Comparison of ENCODE assay signal across 32 cellular contexts in genomic region chr15:64586974-64587373, GRCh38.
A peak's percentile ranks its signal among the peaks of the same experiment; 100 is the strongest.
DNase-seq lines count a peak whose midpoint lies in the region; ATAC-seq and TF ChIP-seq lines count a peak whose summit lies in the region.
"Had no signal": no experiment of that assay in that cellular context is flagged by ENCODE, and none has a peak within 500 bp of the region (broad histone marks: within the 10 kb centered on the region; RNA-seq: fewer than 3 reads in every experiment).

No MANE protein-coding gene starts in this region.

- H3K27me3 Mint-ChIP-seq in activated naive CD4-positive, alpha-beta T cell treated with anti-CD3 and anti-CD28 coated beads, Interleukin-2, amount 50 U/mL, for 24 hours: no peaks in the 10 kb centered on the region
- H3K27me3 Mint-ChIP-seq in effector memory CD8-positive, alpha-beta T cell: no peaks in the 10 kb centered on the region
- no peaks in the 10 kb centered on the region for H3K27me3 Mint-ChIP-seq in progenitor cell of endocrine pancreas
- H3K27me3 Mint-ChIP-seq: CD8-positive, alpha-beta memory T cell; central memory CD8-positive, alpha-beta T cell had no signal

- no peak overlapping the region for H3K27ac ChIP-seq in HEK293 (ENCODE audit: extremely low read depth, low read depth, low read length)
- H3K27ac ChIP-seq: A549, gastroesophageal sphincter, HL-60, ovary, skin epidermis, thoracic aorta had no signal

- CTCF ChIA-PET in HEK293 (lab: Yijun Ruan, JAX): interaction anchor here (1.1 kb wide), 1 partner anchor 66 kb away, joined by 3 read pairs; no protein-coding TSS in a partner anchor

- no peaks in the 10 kb centered on the region; a peak in 1 of 3 replicates for H3K36me3 ChIP-seq in HEK293 (ENCODE audit: control insufficient read depth in 2 of 2, insufficient read depth in 1 of 2, low read length in 2 of 2)
- H3K36me3 ChIP-seq: gastroesophageal sphincter, ovary, thoracic aorta had no signal

- H3K4me1 Mint-ChIP-seq in activated naive CD4-positive, alpha-beta T cell treated with anti-CD3 and anti-CD28 coated beads, Interleukin-2, amount 50 U/mL, for 24 hours: peaks cover 62% of the 10 kb centered on the region
- peaks cover 17 to 42% of the 10 kb centered on the region in 2 donors for H3K4me1 Mint-ChIP-seq in effector memory CD8-positive, alpha-beta T cell (ENCODE audit: low read depth in 2 of 2)
- H3K4me1 Mint-ChIP-seq in progenitor cell of endocrine pancreas (ENCODE audit: low read depth): peaks cover 25% of the 10 kb centered on the region

- H3K4me3 Mint-ChIP-seq in activated naive CD4-positive, alpha-beta T cell treated with anti-CD3 and anti-CD28 coated beads, Interleukin-2, amount 50 U/mL, for 24 hours: peak overlapping the region; percentile 17
- H3K4me3 Mint-ChIP-seq in effector memory CD8-positive, alpha-beta T cell: no peak overlapping the region
- no peak overlapping the region for H3K4me3 Mint-ChIP-seq in progenitor cell of endocrine pancreas (ENCODE audit: low read depth)
- H3K4me3 Mint-ChIP-seq: CD8-positive, alpha-beta memory T cell; central memory CD8-positive, alpha-beta T cell; nephron progenitor cell had no signal

- 0 out of 2 replicates have a peak, but pooled peaks cover 4% of the 10 kb centered on the region for H3K4me1 ChIP-seq in HEK293 (ENCODE audit: control insufficient read depth, insufficient read depth, low read length)

- TF ChIP-seq CTCF in HEK293 (tag by site-specific recombination; IDR thresholded peaks at IDR 0.05): no peak
- TF ChIP-seq CTCF in progenitor cell of endocrine pancreas (IDR thresholded peaks at IDR 0.05; ENCODE audit: unreplicated experiment): no peak

- H3K27ac Mint-ChIP-seq in activated naive CD4-positive, alpha-beta T cell treated with anti-CD3 and anti-CD28 coated beads, Interleukin-2, amount 50 U/mL, for 24 hours: peak overlapping the region; percentile 62
- no peak overlapping the region for H3K27ac Mint-ChIP-seq in activated naive CD4-positive, alpha-beta T cell treated with anti-CD3 and anti-CD28 coated beads, Interleukin-2, amount 50 U/mL, for 72 hours
- H3K27ac Mint-ChIP-seq in effector memory CD8-positive, alpha-beta T cell: peak overlapping the region; percentile 4 to 15
- peak overlapping the region; percentile 22 for H3K27ac Mint-ChIP-seq in progenitor cell of endocrine pancreas

- H3K4me3 ChIP-seq in HEK293 (ENCODE audit: low read depth, low read length): no peak overlapping the region
- H3K4me3 ChIP-seq: A549, gastroesophageal sphincter, lung, mucosa of descending colon, ovary, skin epidermis, thoracic aorta had no signal

- ATAC-seq in activated naive CD4-positive, alpha-beta T cell treated with anti-CD3 and anti-CD28 coated beads, Interleukin-2, amount 50 U/mL, for 72 hours: no peak
- no peak for ATAC-seq in effector memory CD8-positive, alpha-beta T cell (replicated peaks)
- no peak for ATAC-seq in HG03378 (IDR thresholded peaks at IDR 0.05; ENCODE audit: unreplicated experiment)
- ATAC-seq: A549, gastroesophageal sphincter, left cardiac atrium, mucosa of descending colon had no signal

- POLR2A ChIA-PET in HEK293 (lab: Yijun Ruan, JAX): no interaction called here

- no peaks in the 10 kb centered on the region for H3K9me3 Mint-ChIP-seq in activated naive CD4-positive, alpha-beta T cell treated with anti-CD3 and anti-CD28 coated beads, Interleukin-2, amount 50 U/mL, for 24 hours
- peaks cover 0 to 5% of the 10 kb centered on the region in 2 donors for H3K9me3 Mint-ChIP-seq in activated naive CD4-positive, alpha-beta T cell treated with anti-CD3 and anti-CD28 coated beads, Interleukin-2, amount 50 U/mL, for 72 hours
- no peaks in the 10 kb centered on the region for H3K9me3 Mint-ChIP-seq in effector memory CD8-positive, alpha-beta T cell
- no peaks in the 10 kb centered on the region for H3K9me3 Mint-ChIP-seq in progenitor cell of endocrine pancreas (ENCODE audit: low read depth)
- H3K9me3 Mint-ChIP-seq: CD8-positive, alpha-beta memory T cell; central memory CD8-positive, alpha-beta T cell had no signal

- H3K36me3 Mint-ChIP-seq in activated naive CD4-positive, alpha-beta T cell treated with anti-CD3 and anti-CD28 coated beads, Interleukin-2, amount 50 U/mL, for 24 hours: peaks cover 3% of the 10 kb centered on the region
- peaks cover 0 to 12% of the 10 kb centered on the region in 2 donors for H3K36me3 Mint-ChIP-seq in activated naive CD4-positive, alpha-beta T cell treated with anti-CD3 and anti-CD28 coated beads, Interleukin-2, amount 50 U/mL, for 72 hours
- H3K36me3 Mint-ChIP-seq in effector memory CD8-positive, alpha-beta T cell (ENCODE audit: insufficient read depth): no peaks in the 10 kb centered on the region
- peaks cover under 1% of the 10 kb centered on the region for H3K36me3 Mint-ChIP-seq in progenitor cell of endocrine pancreas (ENCODE audit: insufficient read depth)

- H3K9me3 ChIP-seq in HEK293 (ENCODE audit: control insufficient read depth, insufficient read depth, low read depth, low read length): no peaks in the 10 kb centered on the region
- H3K9me3 ChIP-seq: gastroesophageal sphincter, mucosa of descending colon, ovary, thoracic aorta had no signal

- DNase-seq in activated naive CD4-positive, alpha-beta T cell treated with anti-CD3 and anti-CD28 coated beads, Interleukin-2, amount 50 U/mL, for 72 hours (ENCODE audit: low spot score in 2 of 2): no peak
- DNase-seq in effector memory CD8-positive, alpha-beta T cell: no peak
- DNase-seq in progenitor cell of endocrine pancreas (ENCODE audit: low spot score, unreplicated experiment): no peak
- no peak for DNase-seq in iPS-NIHi11 (ENCODE audit: low spot score)
- DNase-seq in NCI-H1694 (lab: John Stamatoyannopoulos, UW): no peak
- DNase-seq: activated CD4-positive, alpha-beta T cell treated with anti-CD3 and anti-CD28 coated beads for 4 hours; activated effector memory CD4-positive, alpha-beta T cell treated with Interleukin-2 at 50 U/mL for 16 hours; AML-193; CD8-positive, alpha-beta memory T cell; EL; H7; hippocampal formation; KBM-7; left cardiac atrium; mucosa of descending colon; NCI-H1105 treated with DMSO at 0.1 percent for 48 hours; NCI-H1930; NCI-H526; nephron progenitor cell; ovary; Right ventricle myocardium superior; stimulated activated naive CD4-positive, alpha-beta T cell treated with Interleukin-2 at 50 U/mL for 16 hours had no signal

TF ChIP-seq in HEK293, 187 proteins besides CTCF, POLR2A, EP300 and RAD21:
- peak; percentile 62 for TF ChIP-seq PRDM6 (tag by site-specific recombination; IDR thresholded peaks at IDR 0.05)
- no peak for TF ChIP-seq HIC1 (tag by site-specific recombination; IDR thresholded peaks at IDR 0.05)

Comparison
In these comparisons a context has a peak if more than half of its experiments do, and no peak if none do; other contexts are left out.
1. H3K27ac Mint-ChIP-seq: peak in activated naive CD4-positive, alpha-beta T cell treated with anti-CD3 and anti-CD28 coated beads, Interleukin-2, amount 50 U/mL, for 24 hours (single experiment), effector memory CD8-positive, alpha-beta T cell (2 of 2) and progenitor cell of endocrine pancreas (single experiment); none in activated naive CD4-positive, alpha-beta T cell treated with anti-CD3 and anti-CD28 coated beads, Interleukin-2, amount 50 U/mL, for 72 hours (0 of 2).